ENCODE assay signal across 1 cellular context in the genomic region with DNA sequence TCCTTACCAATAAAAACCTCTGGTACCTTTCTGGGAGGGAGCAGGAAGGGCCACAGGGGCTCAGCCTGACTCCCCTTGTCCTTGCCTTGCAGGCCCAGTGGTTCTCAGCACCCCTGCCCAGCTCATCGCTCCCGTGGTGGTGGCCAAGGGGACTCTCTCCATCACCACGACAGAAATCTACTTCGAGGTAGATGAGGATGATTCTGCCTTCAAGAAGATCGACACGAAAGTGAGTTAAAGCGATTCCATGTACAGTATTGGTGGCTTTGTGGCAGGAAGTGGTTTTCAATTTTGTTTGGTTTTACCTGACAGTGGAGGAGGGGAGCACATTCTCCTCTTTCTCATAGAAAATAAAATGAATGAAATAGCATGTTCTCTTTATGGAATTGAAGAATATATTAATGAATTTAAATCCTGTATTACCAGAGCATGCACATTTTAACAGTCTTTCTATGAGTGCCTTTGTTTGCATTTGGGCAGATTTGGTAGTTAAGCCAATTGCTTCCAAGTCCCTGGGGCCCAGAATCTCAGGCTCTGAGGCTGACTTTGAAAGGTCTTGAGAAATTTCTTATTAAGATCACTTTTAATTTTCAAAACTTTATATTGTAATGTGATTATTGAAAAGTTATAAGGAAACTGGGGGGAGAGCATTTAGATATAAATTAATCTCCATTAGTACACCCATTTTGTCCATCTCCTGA.
TF ChIP-seq lines count a peak whose summit lies in the region.

No MANE protein-coding gene starts in this region.

TF ChIP-seq in WTC11, 78 proteins besides CTCF, POLR2A, EP300 and RAD21 (continued from another document):
- TF ChIP-seq, protein P1, sequence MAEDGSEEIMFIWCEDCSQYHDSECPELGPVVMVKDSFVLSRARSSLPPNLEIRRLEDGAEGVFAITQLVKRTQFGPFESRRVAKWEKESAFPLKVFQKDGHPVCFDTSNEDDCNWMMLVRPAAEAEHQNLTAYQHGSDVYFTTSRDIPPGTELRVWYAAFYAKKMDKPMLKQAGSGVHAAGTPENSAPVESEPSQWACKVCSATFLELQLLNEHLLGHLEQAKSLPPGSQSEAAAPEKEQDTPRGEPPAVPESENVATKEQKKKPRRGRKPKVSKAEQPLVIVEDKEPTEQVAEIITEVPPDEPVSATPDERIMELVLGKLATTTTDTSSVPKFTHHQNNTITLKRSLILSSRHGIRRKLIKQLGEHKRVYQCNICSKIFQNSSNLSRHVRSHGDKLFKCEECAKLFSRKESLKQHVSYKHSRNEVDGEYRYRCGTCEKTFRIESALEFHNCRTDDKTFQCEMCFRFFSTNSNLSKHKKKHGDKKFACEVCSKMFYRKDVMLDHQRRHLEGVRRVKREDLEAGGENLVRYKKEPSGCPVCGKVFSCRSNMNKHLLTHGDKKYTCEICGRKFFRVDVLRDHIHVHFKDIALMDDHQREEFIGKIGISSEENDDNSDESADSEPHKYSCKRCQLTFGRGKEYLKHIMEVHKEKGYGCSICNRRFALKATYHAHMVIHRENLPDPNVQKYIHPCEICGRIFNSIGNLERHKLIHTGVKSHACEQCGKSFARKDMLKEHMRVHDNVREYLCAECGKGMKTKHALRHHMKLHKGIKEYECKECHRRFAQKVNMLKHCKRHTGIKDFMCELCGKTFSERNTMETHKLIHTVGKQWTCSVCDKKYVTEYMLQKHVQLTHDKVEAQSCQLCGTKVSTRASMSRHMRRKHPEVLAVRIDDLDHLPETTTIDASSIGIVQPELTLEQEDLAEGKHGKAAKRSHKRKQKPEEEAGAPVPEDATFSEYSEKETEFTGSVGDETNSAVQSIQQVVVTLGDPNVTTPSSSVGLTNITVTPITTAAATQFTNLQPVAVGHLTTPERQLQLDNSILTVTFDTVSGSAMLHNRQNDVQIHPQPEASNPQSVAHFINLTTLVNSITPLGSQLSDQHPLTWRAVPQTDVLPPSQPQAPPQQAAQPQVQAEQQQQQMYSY (CRISPR knock-in tag; IDR thresholded peaks at IDR 0.05): no peak
- no peak for TF ChIP-seq EMX1 (CRISPR knock-in tag; IDR thresholded peaks at IDR 0.05)
- TF ChIP-seq ZNF423 (CRISPR knock-in tag; IDR thresholded peaks at IDR 0.05): no peak
- TF ChIP-seq ZNF263 (CRISPR knock-in tag; IDR thresholded peaks at IDR 0.05; ENCODE audit: low read depth): no peak
- no peak for TF ChIP-seq ZNF232 (CRISPR knock-in tag; IDR thresholded peaks at IDR 0.05)
- no peak for TF ChIP-seq NFATC4 (CRISPR knock-in tag; IDR thresholded peaks at IDR 0.05)
- no peak for TF ChIP-seq GTF2I (CRISPR knock-in tag; conservative IDR thresholded peaks at IDR 0.05)
- TF ChIP-seq, protein P2, sequence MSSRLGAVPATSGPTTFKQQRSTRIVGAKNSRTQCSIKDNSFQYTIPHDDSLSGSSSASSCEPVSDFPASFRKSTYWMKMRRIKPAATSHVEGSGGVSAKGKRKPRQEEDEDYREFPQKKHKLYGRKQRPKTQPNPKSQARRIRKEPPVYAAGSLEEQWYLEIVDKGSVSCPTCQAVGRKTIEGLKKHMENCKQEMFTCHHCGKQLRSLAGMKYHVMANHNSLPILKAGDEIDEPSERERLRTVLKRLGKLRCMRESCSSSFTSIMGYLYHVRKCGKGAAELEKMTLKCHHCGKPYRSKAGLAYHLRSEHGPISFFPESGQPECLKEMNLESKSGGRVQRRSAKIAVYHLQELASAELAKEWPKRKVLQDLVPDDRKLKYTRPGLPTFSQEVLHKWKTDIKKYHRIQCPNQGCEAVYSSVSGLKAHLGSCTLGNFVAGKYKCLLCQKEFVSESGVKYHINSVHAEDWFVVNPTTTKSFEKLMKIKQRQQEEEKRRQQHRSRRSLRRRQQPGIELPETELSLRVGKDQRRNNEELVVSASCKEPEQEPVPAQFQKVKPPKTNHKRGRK (CRISPR knock-in tag; IDR thresholded peaks at IDR 0.05; ENCODE audit: borderline replicate concordance): no peak
TF ChIP-seq in WTC11: peak in this region for 0.
